10 cellular contexts compared by ENCODE assay signal in genomic region chr18:30889582-30890301, GRCh38.
DNase-seq lines count a peak whose midpoint lies in the region; ATAC-seq and TF ChIP-seq lines count a peak whose summit lies in the region.
"Had no signal": no experiment of that assay in that cellular context is flagged by ENCODE, and none has a peak within 500 bp of the region (broad histone marks: within the 10 kb centered on the region; RNA-seq: fewer than 3 reads in every experiment).

No MANE protein-coding gene starts in this region.

- 33% methylated on average over 5 of the region's 5 CpGs for WGBS in right lobe of liver (ENCODE audit: insufficient coverage, low coverage, low lambda C conversion rate, missing lambda C conversion rate)

- H3K4me3 ChIP-seq in right lobe of liver = no peak overlapping the region
- H3K4me3 ChIP-seq: tibial nerve had no signal

- no peaks in the 10 kb centered on the region for H3K36me3 ChIP-seq in right lobe of liver
- H3K36me3 ChIP-seq: tibial nerve had no signal

- no peaks in the 10 kb centered on the region for H3K27me3 ChIP-seq in right lobe of liver
- H3K27me3 ChIP-seq: tibial nerve had no signal

- H3K27ac ChIP-seq in right lobe of liver = no peak overlapping the region
- H3K27ac ChIP-seq: tibial nerve had no signal

- intact Hi-C loops in right lobe of liver (cut with DNase I) = no loop called here
- intact Hi-C loops in left colon (cut with DNase I, micrococcal nuclease) = no loop called here

- peak; percentile 11 to 24 (median 18) for TF ChIP-seq CTCF in right lobe of liver (IDR thresholded peaks at IDR 0.05)

- no peaks in the 10 kb centered on the region for H3K9me3 ChIP-seq in right lobe of liver
- H3K9me3 ChIP-seq: tibial nerve had no signal

- no peaks in the 10 kb centered on the region for H3K4me1 ChIP-seq in right lobe of liver
- H3K4me1 ChIP-seq: tibial nerve had no signal

- no peak for TF ChIP-seq POLR2A in right lobe of liver (IDR thresholded peaks at IDR 0.05)

- ATAC-seq in right lobe of liver (peak in 1 of 4 donors; percentile 18), GM18511 (IDR thresholded peaks at IDR 0.05; ENCODE audit: unreplicated experiment) (no peak), left colon (no peak)

- peak; percentile 1 for DNase-seq in DMS114 treated with DMSO at 0.1 percent for 48 hours (lab: John Stamatoyannopoulos, UW; ENCODE audit: unreplicated experiment)
- DNase-seq in LHCN-M2 (ENCODE audit: low read depth) = peak; percentile 1
- peak; percentile 58 for DNase-seq in astrocyte of the hippocampus (ENCODE audit: low read depth, low spot score)
- no peak for DNase-seq in right lobe of liver
- DNase-seq in SW 1271 (lab: John Stamatoyannopoulos, UW) = no peak
- no peak for DNase-seq in NCI-H128 (lab: John Stamatoyannopoulos, UW; ENCODE audit: unreplicated experiment)
- DNase-seq in left colon = no peak
- DNase-seq: effector memory CD4-positive, alpha-beta T cell had no signal

Comparison
In these comparisons a context has a peak if more than half of its experiments do, and no peak if none do; other contexts are left out.
1. DNase-seq: peak in DMS114 treated with DMSO at 0.1 percent for 48 hours (single experiment), LHCN-M2 (single experiment) and astrocyte of the hippocampus (single experiment); none in right lobe of liver (0 of 3), SW 1271 (0 of 2), NCI-H128 (single experiment) and left colon (0 of 2).